ENCODE assay signal across 9 cellular contexts in genomic region chr2:120771556-120772208, GRCh38. TPM values are rescaled to one million over a fixed set of nuclear protein-coding genes. Genes with fewer than 3 reads are reported as not detected.
DNase-seq lines count a peak whose midpoint lies in the region; TF ChIP-seq lines count a peak whose summit lies in the region.
"Had no signal": no experiment of that assay in that cellular context is flagged by ENCODE, and none has a peak within 500 bp of the region (broad histone marks: within the 10 kb centered on the region; RNA-seq: fewer than 3 reads in every experiment).

No MANE protein-coding gene starts in this region.

- no peak overlapping the region for H3K4me2 ChIP-seq in neuronal stem cell (ENCODE audit: insufficient read depth, low read length, poor library complexity, severe bottlenecking)

- H3K4me1 Mint-ChIP-seq in CD14-positive monocyte, result no peaks in the 10 kb centered on the region
- peaks cover 54% of the 10 kb centered on the region for H3K4me1 Mint-ChIP-seq in osteocyte (ENCODE audit: unreplicated experiment)

- H3K18ac ChIP-seq in neuronal stem cell (ENCODE audit: low read length), result no peak overlapping the region

- H3K4ac ChIP-seq in neuronal stem cell (ENCODE audit: low read length), result no peak overlapping the region

- no peak overlapping the region for H3K23ac ChIP-seq in neuronal stem cell (ENCODE audit: low read depth, low read length, poor library complexity)

- H3K27ac ChIP-seq in RWPE1 (peak overlapping the region; percentile 32; the same call in 1 of the 2 replicates), neuronal stem cell (replicated peaks; ENCODE audit: low read length) (no peak overlapping the region)

- H3K4me3 ChIP-seq in fibroblast of villous mesenchyme (ENCODE audit: low read depth, low read length) (no peak overlapping the region), neuronal stem cell (ENCODE audit: low read length in 2 of 2) (no peak overlapping the region)
- H3K4me3 ChIP-seq: skin epidermis had no signal

- no peak overlapping the region for H2AFZ ChIP-seq in neuronal stem cell (ENCODE audit: low read length)

- H2BK15ac ChIP-seq in neuronal stem cell (ENCODE audit: low read length), result no peak overlapping the region

- H3K27me3 Mint-ChIP-seq in CD14-positive monocyte (ENCODE audit: low read depth in 3 of 3) (peaks cover 0 to 2% (median 0%) of the 10 kb centered on the region in 3 donors), osteocyte (ENCODE audit: unreplicated experiment) (no peaks in the 10 kb centered on the region)

- H3K36me3 ChIP-seq in neuronal stem cell (replicated peaks in 1 of 2; ENCODE audit: control insufficient read depth in 2 of 2, insufficient read depth in 2 of 2, low read length in 2 of 2), result peaks cover 2 to 25% of the 10 kb centered on the region in 2 donors

- TF ChIP-seq CTCF in CD14-positive monocyte (IDR thresholded peaks at IDR 0.05) (no peak), RWPE1 (conservative IDR thresholded peaks at IDR 0.05; ENCODE audit: low read depth) (no peak), fibroblast of villous mesenchyme (IDR thresholded peaks at IDR 0.05; ENCODE audit: insufficient read depth, low read depth, low read length) (no peak), osteocyte (IDR thresholded peaks at IDR 0.05) (no peak)

- no peaks in the 10 kb centered on the region for H3K27me3 ChIP-seq in neuronal stem cell (ENCODE audit: control insufficient read depth in 3 of 3, insufficient read depth in 3 of 3, low read depth in 1 of 3, low read length in 3 of 3)

- H3K14ac ChIP-seq in neuronal stem cell (ENCODE audit: low read length), result no peak overlapping the region

- no peak overlapping the region for H4K8ac ChIP-seq in neuronal stem cell (ENCODE audit: low read depth, low read length)

- POLR2A ChIA-PET in RWPE1 (lab: Yijun Ruan, JAX; ENCODE audit: low non-redundant PET), result no interaction called here

- H4K91ac ChIP-seq in neuronal stem cell (ENCODE audit: low read depth, low read length, poor library complexity), result no peak overlapping the region

- peaks cover 23 to 28% of the 10 kb centered on the region in 2 donors for H3K4me1 ChIP-seq in neuronal stem cell (ENCODE audit: control insufficient read depth in 2 of 2, insufficient read depth in 1 of 2, low read depth in 1 of 2, low read length in 2 of 2)

- H3K4me3 Mint-ChIP-seq in CD14-positive monocyte (no peak overlapping the region), osteocyte (ENCODE audit: unreplicated experiment) (no peak overlapping the region)

- DNase-seq in CD14-positive monocyte (ENCODE audit: low spot score) (peak; percentile 42), RWPE1 (ENCODE audit: low spot score) (peak; percentile 27), fibroblast of villous mesenchyme (ENCODE audit: low read depth) (peak; percentile 92), osteocyte (ENCODE audit: extremely low spot score, unreplicated experiment) (no peak), NCI-H69 (lab: John Stamatoyannopoulos, UW) (no peak), neuronal stem cell (ENCODE audit: low spot score) (no peak)
- DNase-seq in activated CD8-positive, alpha-beta memory T cell treated with anti-CD3 and anti-CD28 coated beads for 24 hours, result no peak
- no peak for DNase-seq in stimulated activated CD4-positive, alpha-beta T cell treated with anti-CD3 and anti-CD28 coated beads, Interleukin-12 subunit alpha, Interleukin-12 subunit beta, amount 100 ng/mL, for 4 hours

- H2BK120ac ChIP-seq in neuronal stem cell (ENCODE audit: low read depth, low read length), result no peak overlapping the region

- H3K79me1 ChIP-seq in neuronal stem cell (ENCODE audit: low read depth, low read length), result peaks cover 39% of the 10 kb centered on the region

- H3K9me3 Mint-ChIP-seq in CD14-positive monocyte (no peaks in the 10 kb centered on the region), osteocyte (ENCODE audit: unreplicated experiment) (no peaks in the 10 kb centered on the region)

- H2BK5ac ChIP-seq in neuronal stem cell (ENCODE audit: low read length), result no peak overlapping the region

- H3K27ac Mint-ChIP-seq in CD14-positive monocyte (no peak overlapping the region), osteocyte (ENCODE audit: unreplicated experiment) (peak overlapping the region; percentile 83)

- H2AK5ac ChIP-seq in neuronal stem cell (ENCODE audit: low read depth, low read length), result no peak overlapping the region

- intact Hi-C loops in CD14-positive monocyte (cut with micrococcal nuclease), result no loop called here

- H2BK12ac ChIP-seq in neuronal stem cell (ENCODE audit: low read length), result no peak overlapping the region

- H3K36me3 Mint-ChIP-seq in CD14-positive monocyte (no peaks in the 10 kb centered on the region), osteocyte (ENCODE audit: unreplicated experiment) (no peaks in the 10 kb centered on the region)

- no CpG with 5 or more reads among the region's 7 CpGs for WGBS in neuronal stem cell (ENCODE audit: extremely low coverage in 2 of 2, insufficient read length in 2 of 2, insufficient replicate concordance in 1 of 2), 2 donors

- H3K9ac ChIP-seq in neuronal stem cell (ENCODE audit: low read depth, low read length, poor library complexity), result no peak overlapping the region

- H3K9me3 ChIP-seq in neuronal stem cell (replicated peaks in 1 of 2; ENCODE audit: control insufficient read depth in 2 of 2, insufficient read depth in 1 of 2, low read depth in 1 of 2, low read length in 2 of 2), result no peaks in the 10 kb centered on the region

- CTCF ChIA-PET in RWPE1 (lab: Yijun Ruan, JAX), result no interaction called here

RNA-seq across cellular contexts. Expression of gene GLI2, which starts 36.0 kb away (rescaled TPM):
- not detected for polyA plus RNA-seq in CD14-positive monocyte
- total RNA-seq in fibroblast of villous mesenchyme (22.5 and 28.3 TPM in 2 replicates), osteocyte (33.2 and 34.2 TPM in 2 replicates)
- polyA plus RNA-seq in neuronal stem cell (2013, experiment 1 of 2), result 26.2 TPM
- 27.3 TPM for polyA plus RNA-seq in neuronal stem cell (2013, experiment 2 of 2)

Comparison
In these comparisons a context has a peak if more than half of its experiments do, and no peak if none do; other contexts are left out.
1. DNase-seq: peak in CD14-positive monocyte (single experiment), RWPE1 (single experiment) and fibroblast of villous mesenchyme (single experiment); none in osteocyte (single experiment), NCI-H69 (single experiment), neuronal stem cell (single experiment), activated CD8-positive, alpha-beta memory T cell treated with anti-CD3 and anti-CD28 coated beads for 24 hours (single experiment) and stimulated activated CD4-positive, alpha-beta T cell treated with anti-CD3 and anti-CD28 coated beads, Interleukin-12 subunit alpha, Interleukin-12 subunit beta, amount 100 ng/mL, for 4 hours (single experiment).